In genomic region chr4:56048621-56049427, GRCh38 we compare ENCODE assay signal across 8 cellular contexts.
A peak's percentile ranks its signal among the peaks of the same experiment; 100 is the strongest.
DNase-seq lines count a peak whose midpoint lies in the region; ATAC-seq, FAIRE-seq and TF ChIP-seq lines count a peak whose summit lies in the region.

No MANE protein-coding gene starts in this region.

- peak overlapping the region; percentile 80 for H3K4me3 ChIP-seq in A549

- peak; percentile 27 to 45 for DNase-seq in A549 (ENCODE audit: low read depth in 1 of 2, low spot score in 1 of 2)
- DNase-seq in GM13976 (ENCODE audit: low spot score), result peak; percentile 87
- DNase-seq in NCI-H1092 treated with DMSO at 0.1 percent for 48 hours (lab: John Stamatoyannopoulos, UW), result peak; percentile 67
- peak in 3 of 5 experiments; percentile 4 to 80 (median 27) for DNase-seq in T-helper 2 cell
- DNase-seq in chondrocyte (ENCODE audit: low spot score), result no peak
- peak; percentile 38 to 70 for DNase-seq in left colon
- DNase-seq in stimulated activated CD4-positive, alpha-beta T cell treated with anti-CD3 and anti-CD28 coated beads, Interleukin-1b, Interleukin-23, amount 100 ng/mL, for 48 hours, result peak; percentile 54

- 19% methylated on average over 4 of the region's 82 CpGs for WGBS in A549 (ENCODE audit: missing lambda C conversion rate)

- in situ Hi-C loops in GM13976 (cut with MboI; ENCODE audit: low sequenced_read_pairs, unreplicated experiment), result no loop called here

- peak in 1 of 2 experiments; percentile 48; a peak in 2 of 5 replicates for TF ChIP-seq RAD21 in A549 (conservative IDR thresholded peaks at IDR 0.05 in 1 of 2, IDR thresholded peaks at IDR 0.05 in 1 of 2)

- CTCF ChIA-PET in A549 (lab: Yijun Ruan, JAX), result interaction anchor here (0.6 to 2.6 kb wide), 3 partner anchors 100 to 475 kb away, joined by 4 to 9 read pairs (median 4); partner anchors contain the start of gene CEP135

- ATAC-seq in A549 (peak; percentile 91 to 95), HG02798 (IDR thresholded peaks at IDR 0.05; ENCODE audit: poor library complexity, unreplicated experiment) (peak; percentile 96), left colon (peak; percentile 93)

- H3K36me3 Mint-ChIP-seq in chondrocyte (ENCODE audit: low read depth), result no peaks in the 10 kb centered on the region

- H3K4me3 Mint-ChIP-seq in chondrocyte (ENCODE audit: unreplicated experiment), result peak overlapping the region; percentile 80

- peak overlapping the region; percentile 68 to 87 for H3K27ac ChIP-seq in A549

- peaks cover 17% of the 10 kb centered on the region for H3K4me1 Mint-ChIP-seq in chondrocyte (ENCODE audit: low read depth)

- peaks cover 5% of the 10 kb centered on the region for H3K27me3 Mint-ChIP-seq in chondrocyte (ENCODE audit: low read depth)

- no peak for TF ChIP-seq EP300 in A549 (IDR thresholded peaks at IDR 0.05)

- TF ChIP-seq POLR2A in A549 (IDR thresholded peaks at IDR 0.05; ENCODE audit: low read length), result peak; percentile 23; the same call in 1 of the 2 replicates

- intact Hi-C loops in left colon (cut with DNase I, micrococcal nuclease), result no loop called here

- peak overlapping the region; percentile 84 for H3K4me2 ChIP-seq in A549

- H3K9me3 ChIP-seq in A549, result no peaks in the 10 kb centered on the region

- H3K27ac Mint-ChIP-seq in chondrocyte (ENCODE audit: unreplicated experiment), result peak overlapping the region; percentile 45

- TF ChIP-seq CTCF in A549 (IDR thresholded peaks at IDR 0.05) (peak; percentile 43), GM13976 (IDR thresholded peaks at IDR 0.05; ENCODE audit: borderline replicate concordance, control extremely low read depth, extremely low read depth, insufficient read depth, missing control alignments) (peak; percentile 77), chondrocyte (IDR thresholded peaks at IDR 0.05) (peak; percentile 67)

- H3K9me3 Mint-ChIP-seq in chondrocyte (ENCODE audit: low read depth), result no peaks in the 10 kb centered on the region

- H3K4me1 ChIP-seq in A549, result 0 out of 3 replicates have a peak, but pooled peaks cover 4% of the 10 kb centered on the region

- no peak for FAIRE-seq in A549 (lab: Jason Lieb, UNC)

- POLR2A ChIA-PET in A549 (lab: Yijun Ruan, JAX), result interaction anchor here (1.4 kb wide), 1 partner anchor 100 kb away, joined by 3 read pairs; the partner anchor contains the start of gene CEP135

TF ChIP-seq in A549, 52 proteins besides CTCF, POLR2A, EP300 and RAD21:
- TF ChIP-seq JUN (IDR thresholded peaks at IDR 0.05) (peak in 1 of 2 experiments; percentile 18; a peak in 1 of 5 replicates), SMC3 (IDR thresholded peaks at IDR 0.05) (peak; percentile 48; the same call in 2 of the 3 replicates), MAX (IDR thresholded peaks at IDR 0.05) (peak; percentile 49; the same call in 1 of the 2 replicates), JUNB (IDR thresholded peaks at IDR 0.05) (no peak)
